In the genomic region with DNA sequence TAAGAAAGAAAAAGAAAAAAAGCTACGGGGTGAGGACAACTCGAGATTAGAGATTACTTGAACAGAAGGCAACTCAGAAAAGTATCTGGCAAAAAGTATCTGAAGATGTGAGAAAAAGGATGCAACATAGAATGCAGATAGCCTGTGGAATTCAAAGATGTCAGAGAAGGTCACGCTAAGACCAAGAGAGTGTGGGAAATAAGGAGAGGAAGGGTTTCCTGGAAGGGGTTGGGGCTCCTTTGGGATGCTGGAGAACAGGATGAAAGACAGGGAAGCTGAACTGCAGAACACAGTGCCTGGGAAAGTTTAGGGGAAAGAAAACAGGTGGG, we compare ENCODE assay signal across 9 cellular contexts. TPM values are rescaled to one million over a fixed set of nuclear protein-coding genes. Genes with fewer than 3 reads are reported as not detected.
A peak's percentile ranks its signal among the peaks of the same experiment; 100 is the strongest.
DNase-seq lines count a peak whose midpoint lies in the region; ATAC-seq and TF ChIP-seq lines count a peak whose summit lies in the region.
"Had no signal": no experiment of that assay in that cellular context is flagged by ENCODE, and none has a peak within 500 bp of the region (broad histone marks: within the 10 kb centered on the region; RNA-seq: fewer than 3 reads in every experiment).

No MANE protein-coding gene starts in this region.

- no peak for TF ChIP-seq CTCF in brain (conservative IDR thresholded peaks at IDR 0.05)
- TF ChIP-seq CTCF in kidney epithelial cell (IDR thresholded peaks at IDR 0.05; ENCODE audit: insufficient read depth, low read length, poor library complexity, severe bottlenecking) = no peak
- TF ChIP-seq CTCF in testis (IDR thresholded peaks at IDR 0.05) = no peak

- no peaks in the 10 kb centered on the region for H3K36me3 ChIP-seq in kidney epithelial cell (ENCODE audit: control insufficient read depth, insufficient read depth, low read length)
- no peaks in the 10 kb centered on the region for H3K36me3 ChIP-seq in testis (ENCODE audit: low read depth, missing control alignments)
- H3K36me3 ChIP-seq: adrenal gland had no signal

- H3K4me1 Mint-ChIP-seq in activated CD4-positive, alpha-beta T cell treated with anti-CD3 and anti-CD28 coated beads, Interleukin-2, amount 10 ng/mL, durations not matched to agents 24 days and 14 days = peaks cover 3% of the 10 kb centered on the region
- peaks cover 46% of the 10 kb centered on the region for H3K4me1 Mint-ChIP-seq in brain

- ATAC-seq in HG03139 (IDR thresholded peaks at IDR 0.05; ENCODE audit: unreplicated experiment) = no peak
- no peak for ATAC-seq in HG02623 (IDR thresholded peaks at IDR 0.05; ENCODE audit: unreplicated experiment)
- ATAC-seq in GM18498 (IDR thresholded peaks at IDR 0.05; ENCODE audit: unreplicated experiment) = no peak

- H3K4me3 ChIP-seq in kidney epithelial cell (ENCODE audit: low read depth, low read length) (peak overlapping the region; percentile 51), testis (peak overlapping the region; percentile 64 to 75)

- no peaks in the 10 kb centered on the region for H3K9me3 ChIP-seq in testis
- H3K9me3 ChIP-seq: adrenal gland had no signal

- no peak overlapping the region for H3K27ac Mint-ChIP-seq in activated CD4-positive, alpha-beta T cell treated with anti-CD3 and anti-CD28 coated beads, Interleukin-2, amount 10 ng/mL, durations not matched to agents 24 days and 14 days
- H3K27ac Mint-ChIP-seq in brain = peak overlapping the region; percentile 41 to 91 (median 64)

- H3K27me3 ChIP-seq in kidney epithelial cell (ENCODE audit: control insufficient read depth, insufficient read depth, low read length) (peaks cover 13% of the 10 kb centered on the region), testis (no peaks in the 10 kb centered on the region)
- H3K27me3 ChIP-seq: adrenal gland had no signal

- H3K4me1 ChIP-seq in testis = no peaks in the 10 kb centered on the region

- TF ChIP-seq POLR2A in testis (IDR thresholded peaks at IDR 0.05) = no peak

- no peaks in the 10 kb centered on the region for H3K36me3 Mint-ChIP-seq in activated CD4-positive, alpha-beta T cell treated with anti-CD3 and anti-CD28 coated beads, Interleukin-2, amount 10 ng/mL, durations not matched to agents 24 days and 14 days (ENCODE audit: low read depth)
- H3K36me3 Mint-ChIP-seq in brain = no peaks in the 10 kb centered on the region

- intact Hi-C loops in activated CD4-positive, alpha-beta T cell treated with anti-CD3 and anti-CD28 coated beads, Interleukin-2, amount 10 ng/mL, durations not matched to agents 24 days and 14 days (cut with micrococcal nuclease) = no loop called here
- intact Hi-C loops in testis (cut with DNase I; ENCODE audit: low total_unique reads) = no loop called here

- peak overlapping the region; percentile 50 to 85 for H3K27ac ChIP-seq in testis

- 19 to 36% methylated on average over 3 of the region's 3 CpGs for WGBS in testis, 2 donors

- no peak for DNase-seq in activated CD4-positive, alpha-beta T cell treated with anti-CD3 and anti-CD28 coated beads, Interleukin-2, amount 10 ng/mL, durations not matched to agents 24 days and 14 days
- no peak for DNase-seq in activated CD4-positive, alpha-beta T cell treated with anti-CD3 and anti-CD28 coated beads for 4 hours
- no peak for DNase-seq in kidney epithelial cell (ENCODE audit: low read depth)
- no peak for DNase-seq in testis

- H3K9me3 Mint-ChIP-seq in activated CD4-positive, alpha-beta T cell treated with anti-CD3 and anti-CD28 coated beads, Interleukin-2, amount 10 ng/mL, durations not matched to agents 24 days and 14 days = no peaks in the 10 kb centered on the region
- peaks cover 0 to 3% (median 0%) of the 10 kb centered on the region in 5 experiments for H3K9me3 Mint-ChIP-seq in brain

- peaks cover 40% of the 10 kb centered on the region for H3K27me3 Mint-ChIP-seq in activated CD4-positive, alpha-beta T cell treated with anti-CD3 and anti-CD28 coated beads, Interleukin-2, amount 10 ng/mL, durations not matched to agents 24 days and 14 days
- peaks cover 20% of the 10 kb centered on the region for H3K27me3 Mint-ChIP-seq in brain

- H3K4me3 Mint-ChIP-seq in activated CD4-positive, alpha-beta T cell treated with anti-CD3 and anti-CD28 coated beads, Interleukin-2, amount 10 ng/mL, durations not matched to agents 24 days and 14 days = peak overlapping the region; percentile 49
- H3K4me3 Mint-ChIP-seq in brain = peak overlapping the region; percentile 85 to 93 (median 88)

RNA-seq across cellular contexts. Expression of gene GUCY1A2, which starts 1.2 kb away (rescaled TPM):
- total RNA-seq in activated CD4-positive, alpha-beta T cell treated with anti-CD3 and anti-CD28 coated beads, Interleukin-2, amount 10 ng/mL, durations not matched to agents 24 days and 14 days = not detected in 2 replicates
- 0.49 TPM for polyA plus RNA-seq in brain (ENCODE audit: insufficient read depth, low read depth, low replicate concordance)
- total RNA-seq in kidney epithelial cell = 1.6 and 2.0 TPM in 2 replicates
- 1 to 10 TPM; 4.3 to 7.4 TPM for total RNA-seq in testis
- polyA plus RNA-seq in testis (ENCODE audit: insufficient read depth, low read depth, low replicate concordance) = 3.4 TPM
